ENCODE assay signal across 12 cellular contexts in the genomic region with DNA sequence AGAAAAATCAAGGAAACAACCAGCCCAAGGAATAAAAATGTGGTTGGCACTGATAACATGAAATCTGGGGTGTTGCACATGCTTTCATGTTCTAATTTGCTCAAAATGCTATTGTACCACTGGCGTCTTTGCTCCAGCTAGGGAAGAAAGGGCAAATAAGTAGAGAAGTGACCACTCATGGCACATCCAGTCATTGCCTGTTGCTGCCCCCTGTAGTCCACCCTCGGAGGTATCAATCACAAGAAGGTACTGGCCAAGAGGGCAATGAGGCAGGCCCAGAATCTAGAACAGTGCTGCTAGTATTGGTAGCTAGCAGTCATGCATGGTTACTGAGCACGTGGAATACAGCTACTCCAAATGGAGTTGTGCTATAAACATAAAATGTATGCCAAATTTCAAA.
DNase-seq lines count a peak whose midpoint lies in the region; ATAC-seq and TF ChIP-seq lines count a peak whose summit lies in the region.
"Had no signal": no experiment of that assay in that cellular context is flagged by ENCODE, and none has a peak within 500 bp of the region (broad histone marks: within the 10 kb centered on the region; RNA-seq: fewer than 3 reads in every experiment).

No MANE protein-coding gene starts in this region.

- intact Hi-C loops in CD8-positive, alpha-beta T cell (cut with DNase I, micrococcal nuclease) = no loop called here

- CTCF ChIA-PET in CD8-positive, alpha-beta T cell (lab: Charles Lee) = interaction anchor here (1.0 to 1.1 kb wide), 2 partner anchors 165 kb away, joined by 3 read pairs; no protein-coding TSS in a partner anchor

- H3K27ac ChIP-seq in CD8-positive, alpha-beta T cell (ENCODE audit: low read depth, low read length) = no peak overlapping the region
- H3K27ac ChIP-seq: epithelial cell of prostate, skin epidermis had no signal

- DNase-seq in NCI-H345 (lab: John Stamatoyannopoulos, UW) (peak; percentile 22), NCI-H345 treated with DMSO at 0.1 percent for 48 hours (lab: John Stamatoyannopoulos, UW; ENCODE audit: unreplicated experiment) (no peak), NCI-H146 treated with DMSO at 0.1 percent for 48 hours (lab: John Stamatoyannopoulos, UW; ENCODE audit: unreplicated experiment) (peak; percentile 0), chondrocyte (ENCODE audit: low spot score) (no peak), retinal pigment epithelial cell (ENCODE audit: low read depth) (no peak)
- no peak for DNase-seq in CD8-positive, alpha-beta T cell
- no peak for DNase-seq in activated CD4-positive, alpha-beta T cell treated with anti-CD3 and anti-CD28 coated beads, Interleukin-2, amount 50 U/mL, for 1 hour

- no peaks in the 10 kb centered on the region for H3K4me1 ChIP-seq in CD8-positive, alpha-beta T cell (ENCODE audit: insufficient read depth, low read length)

- no peak for ATAC-seq in CD8-positive, alpha-beta T cell
- ATAC-seq in HG03520 (IDR thresholded peaks at IDR 0.05; ENCODE audit: unreplicated experiment) = no peak
- ATAC-seq: activated CD4-positive, CD25-positive, alpha-beta regulatory T cell treated with anti-CD3 and anti-CD28 coated beads, Interleukin-2, amount 50 U/mL, for 24 hours had no signal

- POLR2A ChIA-PET in CD8-positive, alpha-beta T cell (lab: Charles Lee) = no interaction called here

- no peaks in the 10 kb centered on the region for H3K27me3 Mint-ChIP-seq in chondrocyte (ENCODE audit: low read depth)
- H3K27me3 Mint-ChIP-seq in CD8-positive, alpha-beta T cell (ENCODE audit: low read depth) = peaks cover 7% of the 10 kb centered on the region

- H3K27ac Mint-ChIP-seq in chondrocyte (ENCODE audit: unreplicated experiment) = no peak overlapping the region
- no peak overlapping the region for H3K27ac Mint-ChIP-seq in CD8-positive, alpha-beta T cell
- H3K27ac Mint-ChIP-seq: CD4-positive, CD25-positive, alpha-beta regulatory T cell had no signal

- H3K36me3 Mint-ChIP-seq in chondrocyte (ENCODE audit: low read depth) = no peaks in the 10 kb centered on the region
- no peaks in the 10 kb centered on the region for H3K36me3 Mint-ChIP-seq in CD8-positive, alpha-beta T cell
- H3K36me3 Mint-ChIP-seq: CD4-positive, CD25-positive, alpha-beta regulatory T cell had no signal

- H3K4me3 ChIP-seq in retinal pigment epithelial cell (ENCODE audit: low read length) = no peak overlapping the region
- no peak overlapping the region for H3K4me3 ChIP-seq in CD8-positive, alpha-beta T cell (ENCODE audit: low read depth, low read length)
- H3K4me3 ChIP-seq: skin epidermis had no signal

- TF ChIP-seq CTCF in chondrocyte (IDR thresholded peaks at IDR 0.05) = peak; percentile 61
- TF ChIP-seq CTCF in retinal pigment epithelial cell (conservative IDR thresholded peaks at IDR 0.05; ENCODE audit: low read depth, low read length) = peak; percentile 35
- TF ChIP-seq CTCF in CD8-positive, alpha-beta T cell (IDR thresholded peaks at IDR 0.05) = no peak

- no peaks in the 10 kb centered on the region for H3K9me3 ChIP-seq in CD8-positive, alpha-beta T cell (ENCODE audit: low read length)

- no peaks in the 10 kb centered on the region for H3K36me3 ChIP-seq in CD8-positive, alpha-beta T cell (ENCODE audit: insufficient read depth, low read length)

- peaks cover 12% of the 10 kb centered on the region for H3K4me1 Mint-ChIP-seq in chondrocyte (ENCODE audit: low read depth)
- H3K4me1 Mint-ChIP-seq in CD8-positive, alpha-beta T cell (ENCODE audit: low read depth) = peaks cover 4% of the 10 kb centered on the region

- H3K4me3 Mint-ChIP-seq in chondrocyte (ENCODE audit: unreplicated experiment) = no peak overlapping the region
- no peak overlapping the region for H3K4me3 Mint-ChIP-seq in CD8-positive, alpha-beta T cell
- H3K4me3 Mint-ChIP-seq: CD4-positive, CD25-positive, alpha-beta regulatory T cell had no signal

- H3K27me3 ChIP-seq in CD8-positive, alpha-beta T cell (ENCODE audit: insufficient read depth, low read length) = no peaks in the 10 kb centered on the region

- H3K9me3 Mint-ChIP-seq in chondrocyte (ENCODE audit: low read depth) = peaks cover 4% of the 10 kb centered on the region
- H3K9me3 Mint-ChIP-seq in CD8-positive, alpha-beta T cell = no peaks in the 10 kb centered on the region

Comparison
In these comparisons a context has a peak if more than half of its experiments do, and no peak if none do; other contexts are left out.
1. DNase-seq: peak in NCI-H345 (single experiment) and NCI-H146 treated with DMSO at 0.1 percent for 48 hours (single experiment); none in NCI-H345 treated with DMSO at 0.1 percent for 48 hours (single experiment), chondrocyte (single experiment), retinal pigment epithelial cell (single experiment), CD8-positive, alpha-beta T cell (0 of 7) and activated CD4-positive, alpha-beta T cell treated with anti-CD3 and anti-CD28 coated beads, Interleukin-2, amount 50 U/mL, for 1 hour (single experiment).